Comparison of ENCODE assay signal across 32 cellular contexts in the genomic region with DNA sequence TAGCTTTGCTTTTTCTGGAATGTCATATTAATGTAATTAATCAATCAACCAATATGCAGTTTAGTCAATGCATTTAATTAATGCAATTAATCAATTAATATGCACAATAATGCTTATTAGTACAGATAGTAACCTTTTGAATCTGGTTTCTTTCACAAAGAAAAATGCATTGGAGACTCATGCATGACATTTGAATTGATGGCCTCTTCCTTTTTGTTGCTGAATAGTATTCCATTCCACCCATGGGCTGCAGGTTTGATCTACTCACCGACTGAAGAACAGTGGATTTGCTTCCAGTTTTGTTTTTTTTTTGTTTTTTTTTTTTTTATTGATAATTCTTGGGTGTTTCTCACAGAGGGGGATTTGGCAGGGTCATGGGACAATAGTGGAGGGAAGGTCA. TPM values are rescaled to one million over a fixed set of nuclear protein-coding genes. Genes with fewer than 3 reads are reported as not detected.
"Had no signal": no experiment of that assay in that cellular context is flagged by ENCODE, and none has a peak within 500 bp of the region (broad histone marks: within the 10 kb centered on the region; RNA-seq: fewer than 3 reads in every experiment).

No MANE protein-coding gene starts in this region.

- H2AFZ ChIP-seq: PC-9 had no signal

- FAIRE-seq: bronchial epithelial cell, RCC 7860 had no signal

- ATAC-seq: activated CD8-positive, alpha-beta T cell treated with anti-CD3 and anti-CD28 coated beads, Interleukin-2, amount 10 ng/mL, durations not matched to agents 7 days and 5 days; Right ventricle myocardium inferior had no signal

- H3K9me3 Mint-ChIP-seq: activated naive CD4-positive, alpha-beta T cell treated with anti-CD3 and anti-CD28 coated beads, Interleukin-2, amount 50 U/mL, for 24 hours; activated T-cell treated with anti-CD3 and anti-CD28 coated beads, Interleukin-2, amount 50 U/mL, for 24 hours; activated T-helper 2 cell treated with anti-CD3 and anti-CD28 coated beads, Interferon-gamma antibody, Interleukin-2, Interleukin-4, amounts not matched to agents 10 μg/mL and 5 μg/mL and 100 μg/mL, durations not matched to agents 14 hours and 24 hours and 36 hours had no signal

- H3K36me3 ChIP-seq: WERI-Rb-1 had no signal

- H3K4me2 ChIP-seq: PC-9 had no signal

- H3K4me3 Mint-ChIP-seq: activated CD8-positive, alpha-beta T cell treated with anti-CD3 and anti-CD28 coated beads, Interleukin-2, amount 10 ng/mL, durations not matched to agents 7 days and 5 days; activated naive CD4-positive, alpha-beta T cell treated with anti-CD3 and anti-CD28 coated beads, Interleukin-2, amount 50 U/mL, for 24 hours; activated T-cell treated with anti-CD3 and anti-CD28 coated beads, Interleukin-2, amount 50 U/mL, for 24 hours; brain had no signal

- H3K27ac ChIP-seq: PC-9, RWPE1, WERI-Rb-1 had no signal

- H3K27ac Mint-ChIP-seq: activated CD8-positive, alpha-beta T cell treated with anti-CD3 and anti-CD28 coated beads, Interleukin-2, amount 10 ng/mL, durations not matched to agents 7 days and 5 days; activated naive CD4-positive, alpha-beta T cell treated with anti-CD3 and anti-CD28 coated beads, Interleukin-2, amount 50 U/mL, for 24 hours; activated T-cell treated with anti-CD3 and anti-CD28 coated beads, Interleukin-2, amount 50 U/mL, for 24 hours; activated T-helper 2 cell treated with anti-CD3 and anti-CD28 coated beads, Interferon-gamma antibody, Interleukin-2, Interleukin-4, amounts not matched to agents 10 μg/mL and 5 μg/mL and 100 μg/mL, durations not matched to agents 14 hours and 24 hours and 36 hours; brain had no signal

- H3K36me3 Mint-ChIP-seq: activated naive CD4-positive, alpha-beta T cell treated with anti-CD3 and anti-CD28 coated beads, Interleukin-2, amount 50 U/mL, for 24 hours; brain had no signal

- H3K4me1 Mint-ChIP-seq: brain had no signal

- DNase-seq: activated CD4-positive, alpha-beta T cell treated with anti-CD3 and anti-CD28 coated beads for 1 hour; activated CD4-positive, alpha-beta T cell treated with anti-CD3 and anti-CD28 coated beads for 48 hours; activated CD4-positive, alpha-beta T cell treated with anti-CD3 and anti-CD28 coated beads, Interleukin-2, amount 50 U/mL, for 48 hours; activated CD4-positive, CD25-positive, alpha-beta regulatory T cell; activated CD8-positive, alpha-beta T cell treated with anti-CD3 and anti-CD28 coated beads, Interleukin-2, amount 10 ng/mL, durations not matched to agents 7 days and 5 days; activated gamma-delta T cell; activated naive CD4-positive, alpha-beta T cell treated with Interleukin-2 at 50 U/mL for 16 hours; activated T-cell treated with anti-CD3 and anti-CD28 coated beads, Interleukin-2, amount 50 U/mL, for 24 hours; anterior cingulate cortex; central memory CD4-positive, alpha-beta T cell; NCI-H1105; NCI-H1417 treated with DMSO at 0.1 percent for 48 hours; NCI-H187 treated with DMSO at 0.1 percent for 48 hours; NCI-H2081 treated with DMSO at 0.1 percent for 48 hours; NCI-H226; NCI-H446 treated with DMSO at 0.1 percent for 48 hours; NCI-H524; NCI-H69; NK-92 treated with Interleukin-12 subunit alpha and Interleukin-12 subunit beta, amount 100 ng/mL, for 24 hours; PC-9; SW 1271; T-helper 1 cell; T1000; WERI-Rb-1 had no signal

- H3K4me3 ChIP-seq: PC-9 had no signal

- H3K27me3 Mint-ChIP-seq: activated naive CD4-positive, alpha-beta T cell treated with anti-CD3 and anti-CD28 coated beads, Interleukin-2, amount 50 U/mL, for 24 hours; activated T-cell treated with anti-CD3 and anti-CD28 coated beads, Interleukin-2, amount 50 U/mL, for 24 hours; brain had no signal

RNA-seq across cellular contexts. Expression of a gene that starts 13.1 kb away (rescaled TPM):
- total RNA-seq: bronchial epithelial cell, M059J, PC-9 had no signal
